ENCODE assay signal across 1 cellular context in genomic region chr6:31660224-31660997, GRCh38.
A peak's percentile ranks its signal among the peaks of the same experiment; 100 is the strongest.
TF ChIP-seq lines count a peak whose summit lies in the region.

C6orf47 (minus strand) TSS chr6:31660778; CDS start chr6:31659947, 831 bp downstream.

TF ChIP-seq in HepG2, 621 proteins besides CTCF, POLR2A, EP300 and RAD21 (continued from another document and continues in another):
- TF ChIP-seq ZNF672 (CRISPR knock-in tag; IDR thresholded peaks at IDR 0.05) (no peak), ATF5 (CRISPR knock-in tag; IDR thresholded peaks at IDR 0.05; ENCODE audit: low read depth) (peak; percentile 68; the same call in 1 of the 2 replicates), SOX13 (IDR thresholded peaks at IDR 0.05) (peak; percentile 43; the same call in 1 of the 2 replicates), SOX13 (CRISPR knock-in tag; conservative IDR thresholded peaks at IDR 0.05 in 1 of 2, IDR thresholded peaks at IDR 0.05 in 1 of 2) (peak in 1 of 2 experiments; percentile 40; a peak in 1 of 4 replicates), ZSCAN9 (CRISPR knock-in tag; IDR thresholded peaks at IDR 0.05; ENCODE audit: borderline replicate concordance) (no peak; the same call in 1 of the 2 replicates), CSRNP1 (CRISPR knock-in tag; IDR thresholded peaks at IDR 0.05) (peak; percentile 73; the same call in 1 of the 2 replicates), ZNF670 (CRISPR knock-in tag; IDR thresholded peaks at IDR 0.05; ENCODE audit: borderline replicate concordance) (peak; percentile 69; the same call in 1 of the 2 replicates), ZFP90 (CRISPR knock-in tag; IDR thresholded peaks at IDR 0.05; ENCODE audit: borderline replicate concordance) (peak; percentile 57; the same call in 1 of the 2 replicates), ZNF530 (CRISPR knock-in tag; IDR thresholded peaks at IDR 0.05; ENCODE audit: low read depth) (0 out of 2 replicates have a peak, but pooled peaks have one; percentile 20), SRSF4 (IDR thresholded peaks at IDR 0.05; ENCODE audit: low read depth, low read length, poor library complexity, severe bottlenecking) (no peak), MBNL3 (CRISPR knock-in tag; conservative IDR thresholded peaks at IDR 0.05) (0 out of 2 replicates have a peak, but pooled peaks have one; percentile 59), REXO4 (CRISPR knock-in tag; IDR thresholded peaks at IDR 0.05; ENCODE audit: borderline replicate concordance) (no peak), ZNF143 (CRISPR knock-in tag; IDR thresholded peaks at IDR 0.05) (peak; percentile 58; the same call in 1 of the 2 replicates), ZMYM2 (CRISPR knock-in tag; IDR thresholded peaks at IDR 0.05) (no peak), ZXDC (CRISPR knock-in tag; IDR thresholded peaks at IDR 0.05) (no peak; the same call in 1 of the 2 replicates), TBP (CRISPR knock-in tag; IDR thresholded peaks at IDR 0.05) (0 out of 2 replicates have a peak, but pooled peaks have one; percentile 92), ARID4A (CRISPR knock-in tag; IDR thresholded peaks at IDR 0.05; ENCODE audit: borderline replicate concordance) (peak; percentile 92), BORCS8-MEF2B (CRISPR knock-in tag; IDR thresholded peaks at IDR 0.05) (peak; percentile 84), EED (CRISPR knock-in tag; IDR thresholded peaks at IDR 0.05) (no peak), HNF4G (IDR thresholded peaks at IDR 0.05; ENCODE audit: borderline replicate concordance, low read depth, low read length) (no peak; the same call in 1 of the 2 replicates), HNF4G (CRISPR knock-in tag; IDR thresholded peaks at IDR 0.05; ENCODE audit: borderline replicate concordance, low read depth) (peak; percentile 71; the same call in 1 of the 2 replicates), PRMT3 (CRISPR knock-in tag; IDR thresholded peaks at IDR 0.05; ENCODE audit: borderline replicate concordance, low read depth) (peak; percentile 65; the same call in 1 of the 2 replicates), ZIK1 (CRISPR knock-in tag; IDR thresholded peaks at IDR 0.05; ENCODE audit: borderline replicate concordance, low read depth) (peak; percentile 57; the same call in 1 of the 2 replicates), NCOA5 (CRISPR knock-in tag; IDR thresholded peaks at IDR 0.05) (peak; percentile 77; the same call in 1 of the 2 replicates), ZBTB10 (CRISPR knock-in tag; IDR thresholded peaks at IDR 0.05; ENCODE audit: borderline replicate concordance) (peak; percentile 92), ZBTB14 (CRISPR knock-in tag; IDR thresholded peaks at IDR 0.05) (peak; percentile 78), ZBTB40 (IDR thresholded peaks at IDR 0.05) (no peak), ZBTB40 (CRISPR knock-in tag; IDR thresholded peaks at IDR 0.05) (peak; percentile 84), E2F2 (CRISPR knock-in tag; IDR thresholded peaks at IDR 0.05; ENCODE audit: borderline replicate concordance) (peak; percentile 89; the same call in 1 of the 2 replicates)
